ENCODE assay signal across 34 cellular contexts in the genomic region with DNA sequence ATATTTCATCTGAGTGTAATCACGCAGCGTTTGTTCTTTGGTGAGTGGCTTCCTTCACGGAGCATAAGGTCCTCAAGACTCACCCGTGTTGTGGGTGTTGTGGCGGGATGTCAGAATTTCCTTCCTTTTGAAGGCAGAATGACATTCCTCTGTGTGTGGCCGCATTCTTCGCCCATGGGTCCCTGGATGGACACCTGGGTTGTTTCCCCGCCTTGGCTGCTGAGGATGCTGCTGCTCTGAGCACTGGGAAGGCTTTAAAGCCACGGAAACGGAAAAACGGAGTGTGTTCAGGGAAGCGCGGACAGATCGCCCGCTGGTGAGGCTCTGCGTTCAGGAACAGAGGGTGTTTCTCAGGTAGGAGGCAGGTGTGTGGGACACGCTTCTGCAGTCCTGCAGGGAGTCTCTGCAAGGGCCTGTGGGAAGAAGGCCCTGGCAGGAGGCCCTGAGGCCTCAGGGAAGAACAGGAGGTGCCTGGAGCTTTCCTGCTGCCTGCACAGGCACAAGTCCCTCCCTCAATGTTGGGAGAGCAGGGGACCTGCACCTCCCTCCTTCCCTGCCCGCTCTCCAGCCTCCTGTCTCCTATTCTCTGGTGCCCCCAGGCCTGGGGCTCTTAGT. TPM values are rescaled to one million over a fixed set of nuclear protein-coding genes. Genes with fewer than 3 reads are reported as not detected.
"Had no signal": no experiment of that assay in that cellular context is flagged by ENCODE, and none has a peak within 500 bp of the region (broad histone marks: within the 10 kb centered on the region; RNA-seq: fewer than 3 reads in every experiment).

No MANE protein-coding gene starts in this region.

- H3K36me3 Mint-ChIP-seq: natural killer cell; neural progenitor cell; stimulated activated memory B cell treated with anti-CD40 and anti-IgM and Interleukin-4, amounts not matched to agents 10 μg/mL and 1 μg/mL and 100 μg/mL, for 72 hours had no signal

- H3K4me3 ChIP-seq: heart left ventricle, left lung, lower lobe of right lung, neural progenitor cell, right lobe of liver, thyroid gland, upper lobe of left lung, vagina had no signal

- H3K27ac Mint-ChIP-seq: natural killer cell; stimulated activated memory B cell treated with anti-CD40 and anti-IgM and Interleukin-4, amounts not matched to agents 10 μg/mL and 1 μg/mL and 100 μg/mL, for 72 hours; stimulated activated naive CD8-positive, alpha-beta T cell treated with anti-CD3 and anti-CD28 coated beads, Interleukin-15, amount 100 ng/mL, for 72 hours had no signal

- H3K9me3 ChIP-seq: heart left ventricle, left lung, lower lobe of right lung, right lobe of liver, thyroid gland, upper lobe of left lung, vagina had no signal

- H3K9ac ChIP-seq: neural progenitor cell had no signal

- H3K4me3 Mint-ChIP-seq: natural killer cell; neural progenitor cell; stimulated activated memory B cell treated with anti-CD40 and anti-IgM and Interleukin-4, amounts not matched to agents 10 μg/mL and 1 μg/mL and 100 μg/mL, for 72 hours; stimulated activated naive CD8-positive, alpha-beta T cell treated with anti-CD3 and anti-CD28 coated beads, Interleukin-15, amount 100 ng/mL, for 72 hours had no signal

- H3K36me3 ChIP-seq: brain microvascular endothelial cell, heart left ventricle, left lung, lower lobe of right lung, neural progenitor cell, right lobe of liver, thyroid gland, upper lobe of left lung, vagina had no signal

- FAIRE-seq: astrocyte, small intestine, TTC549 had no signal

- H3K4me1 ChIP-seq: heart left ventricle, left lung, neural progenitor cell, thyroid gland, vagina had no signal

- DNase-seq: activated CD4-positive, alpha-beta T cell treated with anti-CD3 and anti-CD28 coated beads for 4 hours; activated CD4-positive, alpha-beta T cell treated with anti-CD3 and anti-CD28 coated beads, Interleukin-2, amount 50 U/mL, for 4 hours; activated CD8-positive, alpha-beta memory T cell treated with anti-CD3 and anti-CD28 coated beads for 24 hours; activated gamma-delta T cell treated with Interleukin-2 at 50 U/mL for 16 hours; activated naive CD4-positive, alpha-beta T cell treated with anti-CD3 and anti-CD28 coated beads, Interleukin-2, amount 50 U/mL, for 16 hours; amniotic stem cell; brain microvascular endothelial cell; caudate nucleus; foreskin fibroblast; hypothalamus; kidney glomerular epithelial cell; lower lobe of right lung; mesenchymal stem cell; natural killer cell; small intestine; stimulated activated CD4-positive, alpha-beta T cell treated with anti-CD3 and anti-CD28 coated beads, Interleukin-1b, Interleukin-23, amount 100 ng/mL, for 48 hours; stimulated activated CD4-positive, alpha-beta T cell treated with anti-CD3 and anti-CD28 coated beads, Interleukin-4, amount 100 ng/mL, for 4 hours; stimulated activated CD8-positive, alpha-beta memory T cell treated with anti-CD3 and anti-CD28 coated beads, Interleukin-4, amount 100 ng/mL, for 48 hours; stimulated activated naive CD8-positive, alpha-beta T cell treated with anti-CD3 and anti-CD28 coated beads, Interleukin-15, amount 100 ng/mL, for 72 hours; substantia nigra; thyroid gland had no signal

- H3K4me2 ChIP-seq: neural progenitor cell had no signal

- H2AFZ ChIP-seq: neural progenitor cell had no signal

- H3K27ac ChIP-seq: brain microvascular endothelial cell, heart left ventricle, left lung, lower lobe of right lung, neural progenitor cell, right lobe of liver, thyroid gland, upper lobe of left lung, vagina, VCaP had no signal

- H3K4me1 Mint-ChIP-seq: natural killer cell; stimulated activated memory B cell treated with anti-CD40 and anti-IgM and Interleukin-4, amounts not matched to agents 10 μg/mL and 1 μg/mL and 100 μg/mL, for 72 hours; stimulated activated naive CD8-positive, alpha-beta T cell treated with anti-CD3 and anti-CD28 coated beads, Interleukin-15, amount 100 ng/mL, for 72 hours had no signal

- H3K27me3 ChIP-seq: brain microvascular endothelial cell, neural progenitor cell, right lobe of liver, thyroid gland, upper lobe of left lung, vagina had no signal

- H3K9me3 Mint-ChIP-seq: natural killer cell; neural progenitor cell; stimulated activated memory B cell treated with anti-CD40 and anti-IgM and Interleukin-4, amounts not matched to agents 10 μg/mL and 1 μg/mL and 100 μg/mL, for 72 hours; stimulated activated naive CD8-positive, alpha-beta T cell treated with anti-CD3 and anti-CD28 coated beads, Interleukin-15, amount 100 ng/mL, for 72 hours had no signal

RNA-seq across cellular contexts. Expression of gene SHH, which starts 35.7 kb away (rescaled TPM):
- total RNA-seq: esophagus mucosa; heart left ventricle; natural killer cell; omental fat pad; T-helper 1 cell treated with Interleukin-12 subunit alpha and Interleukin-12 subunit beta and Interleukin-4 antibody, amounts not matched to agents 30 ng/mL and 1 ng/mL, for 36 hours; thyroid gland had no signal
- polyA plus RNA-seq: heart left ventricle had no signal
